In the genomic region with DNA sequence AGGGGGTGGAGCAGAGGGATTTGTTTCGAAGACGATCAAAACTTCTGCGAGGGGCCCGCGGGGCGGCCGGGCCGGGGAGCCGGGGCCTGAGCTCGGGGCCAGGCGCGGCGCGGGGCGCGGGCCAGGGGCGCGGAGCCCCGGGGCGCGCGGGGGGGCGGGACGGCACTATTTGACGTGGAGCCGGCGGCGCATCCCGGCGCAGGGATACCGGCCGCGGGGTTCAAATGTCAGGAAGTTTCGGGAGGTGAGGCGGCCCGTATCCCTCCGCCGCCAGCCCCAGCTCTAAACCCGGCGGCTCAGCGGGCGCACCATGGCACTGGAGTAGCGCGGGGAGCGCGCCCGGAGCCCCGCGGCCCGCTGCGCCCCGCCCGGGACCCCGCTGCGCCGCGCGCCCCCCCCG, we compare ENCODE assay signal across 9 cellular contexts. TPM values are rescaled to one million over a fixed set of nuclear protein-coding genes. Genes with fewer than 3 reads are reported as not detected.
A peak's percentile ranks its signal among the peaks of the same experiment; 100 is the strongest.
DNase-seq lines count a peak whose midpoint lies in the region; ATAC-seq and TF ChIP-seq lines count a peak whose summit lies in the region.
"Had no signal": no experiment of that assay in that cellular context is flagged by ENCODE, and none has a peak within 500 bp of the region (broad histone marks: within the 10 kb centered on the region; RNA-seq: fewer than 3 reads in every experiment).

Gene LMX1B, plus strand, starts transcription at position 273 of the 400 bp plus-strand sequence. CDS start 522 bp downstream, outside the sequence.

- no peak within 1 kb of the TSS for H3K4me2 ChIP-seq in MM.1S (ENCODE audit: low read depth, low read length)

- peaks cover 5% of the 10 kb centered on the region for H3K36me3 Mint-ChIP-seq in glutamatergic neuron (ENCODE audit: unreplicated experiment)
- no peaks in the 10 kb centered on the region for H3K36me3 Mint-ChIP-seq in stimulated activated memory B cell treated with anti-CD40 and anti-IgM and Interleukin-4, amounts not matched to agents 10 μg/mL and 1 μg/mL and 100 μg/mL, for 72 hours

- no peaks in the 10 kb centered on the region for H4K20me1 ChIP-seq in MM.1S (ENCODE audit: insufficient read depth, low read length)

- H3K4me1 Mint-ChIP-seq in glutamatergic neuron (ENCODE audit: low read depth, unreplicated experiment): peaks cover 12% of the 10 kb centered on the region
- H3K4me1 Mint-ChIP-seq in stimulated activated memory B cell treated with anti-CD40 and anti-IgM and Interleukin-4, amounts not matched to agents 10 μg/mL and 1 μg/mL and 100 μg/mL, for 72 hours: peaks cover 38% of the 10 kb centered on the region

- peaks cover 10% of the 10 kb centered on the region for H3K9me3 Mint-ChIP-seq in glutamatergic neuron (ENCODE audit: unreplicated experiment)
- no peaks in the 10 kb centered on the region for H3K9me3 Mint-ChIP-seq in stimulated activated memory B cell treated with anti-CD40 and anti-IgM and Interleukin-4, amounts not matched to agents 10 μg/mL and 1 μg/mL and 100 μg/mL, for 72 hours

- no peaks in the 10 kb centered on the region for H3F3A ChIP-seq in MM.1S (ENCODE audit: insufficient read depth, low read length)

- H3K27me3 ChIP-seq in MM.1S (replicated peaks; ENCODE audit: insufficient read depth, low read length): peaks cover 87% of the 10 kb centered on the region

- H3K4me3 Mint-ChIP-seq in glutamatergic neuron (ENCODE audit: unreplicated experiment): peak within 1 kb of the TSS; percentile 49
- H3K4me3 Mint-ChIP-seq in stimulated activated memory B cell treated with anti-CD40 and anti-IgM and Interleukin-4, amounts not matched to agents 10 μg/mL and 1 μg/mL and 100 μg/mL, for 72 hours: peak within 1 kb of the TSS; percentile 70

- H2AFZ ChIP-seq in MM.1S (ENCODE audit: low read length): no peak within 1 kb of the TSS

- H3K27ac ChIP-seq in SK-N-MC: no peak within 1 kb of the TSS
- H3K27ac ChIP-seq in MM.1S (ENCODE audit: low read length): no peak within 1 kb of the TSS

- DNase-seq in NCI-H524 (lab: John Stamatoyannopoulos, UW): peak; percentile 19 to 63
- DNase-seq in NCI-H524 treated with DMSO at 0.1 percent for 48 hours (lab: John Stamatoyannopoulos, UW): no peak
- no peak for DNase-seq in SK-N-MC (ENCODE audit: low read depth, low spot score)
- peak; percentile 60 for DNase-seq in glutamatergic neuron
- no peak for DNase-seq in MV-4-11 (lab: John Stamatoyannopoulos, UW)
- no peak for DNase-seq in MM.1S

- H3K4me1 ChIP-seq in MM.1S (ENCODE audit: low read length): no peaks in the 10 kb centered on the region

- no peak for ATAC-seq in stimulated activated memory B cell treated with anti-CD40 and anti-IgM and Interleukin-4, amounts not matched to agents 10 μg/mL and 1 μg/mL and 100 μg/mL, for 72 hours
- no peak for ATAC-seq in HG03342 (IDR thresholded peaks at IDR 0.05; ENCODE audit: unreplicated experiment)

- no peaks in the 10 kb centered on the region for H3K9me2 ChIP-seq in MM.1S (replicated peaks; ENCODE audit: insufficient read depth, low read length)

- no peaks in the 10 kb centered on the region for H3K79me2 ChIP-seq in MM.1S (ENCODE audit: low read length)

- peaks cover 38% of the 10 kb centered on the region for H3K27me3 Mint-ChIP-seq in glutamatergic neuron (ENCODE audit: unreplicated experiment)
- peaks cover 90% of the 10 kb centered on the region for H3K27me3 Mint-ChIP-seq in stimulated activated memory B cell treated with anti-CD40 and anti-IgM and Interleukin-4, amounts not matched to agents 10 μg/mL and 1 μg/mL and 100 μg/mL, for 72 hours

- H3K9ac ChIP-seq in SK-N-MC (ENCODE audit: insufficient read length): no peak within 1 kb of the TSS
- no peak within 1 kb of the TSS for H3K9ac ChIP-seq in MM.1S (ENCODE audit: low read length)

- TF ChIP-seq CTCF in glutamatergic neuron (IDR thresholded peaks at IDR 0.05; ENCODE audit: partially characterized antibody, unreplicated experiment): no peak
- TF ChIP-seq CTCF in MM.1S (IDR thresholded peaks at IDR 0.05; ENCODE audit: low read length): no peak

- H3K27ac Mint-ChIP-seq in glutamatergic neuron (ENCODE audit: unreplicated experiment): no peak within 1 kb of the TSS
- H3K27ac Mint-ChIP-seq in stimulated activated memory B cell treated with anti-CD40 and anti-IgM and Interleukin-4, amounts not matched to agents 10 μg/mL and 1 μg/mL and 100 μg/mL, for 72 hours: peak within 1 kb of the TSS; percentile 49

- peak within 1 kb of the TSS; percentile 70 for H3K4me3 ChIP-seq in SK-N-MC
- no peak within 1 kb of the TSS for H3K4me3 ChIP-seq in MM.1S (ENCODE audit: low read length)

- no peaks in the 10 kb centered on the region for H3K36me3 ChIP-seq in SK-N-MC (ENCODE audit: insufficient read depth, low read length)
- H3K36me3 ChIP-seq in MM.1S (replicated peaks; ENCODE audit: insufficient read depth, low read length): no peaks in the 10 kb centered on the region

- H3K9me3 ChIP-seq in SK-N-MC (ENCODE audit: low read depth, low read length): no peaks in the 10 kb centered on the region
- no peaks in the 10 kb centered on the region for H3K9me3 ChIP-seq in MM.1S (replicated peaks; ENCODE audit: insufficient read depth, low read length)

RNA-seq across cellular contexts. Expression of gene LMX1B, which starts in this region (rescaled TPM):
- total RNA-seq in glutamatergic neuron (ENCODE audit: unreplicated experiment): 0.27 TPM
- total RNA-seq: T-helper 1 cell treated with Interleukin-12 subunit alpha and Interleukin-12 subunit beta and Interleukin-4 antibody, amounts not matched to agents 30 ng/mL and 1 ng/mL, for 36 hours had no signal

Comparison
In these comparisons a context has a peak if more than half of its experiments do, and no peak if none do; other contexts are left out.
1. DNase-seq: peak in NCI-H524 (2 of 2); none in NCI-H524 treated with DMSO at 0.1 percent for 48 hours (single experiment), SK-N-MC (single experiment), MV-4-11 (single experiment) and MM.1S (single experiment).
2. Peak in DNase-seq in glutamatergic neuron; RNA of the gene not detected or under 1 TPM.